In genomic region chr4:81981218-81981617, GRCh38 we compare ENCODE assay signal across 23 cellular contexts.
A peak's percentile ranks its signal among the peaks of the same experiment; 100 is the strongest.
DNase-seq lines count a peak whose midpoint lies in the region; ATAC-seq, FAIRE-seq and TF ChIP-seq lines count a peak whose summit lies in the region.
"Had no signal": no experiment of that assay in that cellular context is flagged by ENCODE, and none has a peak within 500 bp of the region (broad histone marks: within the 10 kb centered on the region; RNA-seq: fewer than 3 reads in every experiment).

No MANE protein-coding gene starts in this region.

- TF ChIP-seq EP300 in HepG2 (IDR thresholded peaks at IDR 0.05; ENCODE audit: low read depth in 2 of 2, low read length in 2 of 2) (no peak), HepG2 (CRISPR knock-in tag; IDR thresholded peaks at IDR 0.05; ENCODE audit: borderline replicate concordance) (no peak)

- no peaks in the 10 kb centered on the region for H3K36me3 ChIP-seq in KMS-11 (ENCODE audit: insufficient read depth)
- no peaks in the 10 kb centered on the region; the same call in 1 of the 2 replicates for H3K36me3 ChIP-seq in OCI-LY7 (ENCODE audit: insufficient read depth, low read length)
- no peaks in the 10 kb centered on the region for H3K36me3 ChIP-seq in HepG2 (replicated peaks in 1 of 2; ENCODE audit: control insufficient read depth in 1 of 2, insufficient read depth in 2 of 2, low read length in 2 of 2)
- H3K36me3 ChIP-seq: BE2C, BLaER1 had no signal

- H3K4me1 ChIP-seq in KMS-11 (ENCODE audit: low read depth, poor library complexity, severe bottlenecking) = peaks cover 96% of the 10 kb centered on the region
- peaks cover 94% of the 10 kb centered on the region for H3K4me1 ChIP-seq in OCI-LY7 (ENCODE audit: insufficient read depth, low read length, poor library complexity, severe bottlenecking)
- H3K4me1 ChIP-seq in HepG2 (ENCODE audit: insufficient read depth, low read length) = no peaks in the 10 kb centered on the region
- H3K4me1 ChIP-seq: BE2C, Caco-2 had no signal

- TF ChIP-seq CTCF in KMS-11 (conservative IDR thresholded peaks at IDR 0.05; ENCODE audit: low read depth, low read length) (no peak), OCI-LY7 (conservative IDR thresholded peaks at IDR 0.05; ENCODE audit: low read length) (no peak), HepG2 (CRISPR knock-in tag; IDR thresholded peaks at IDR 0.05) (no peak)

- no peak overlapping the region for H2AFZ ChIP-seq in KMS-11 (ENCODE audit: low read depth)
- peak overlapping the region; percentile 41; the same call in 1 of the 2 replicates for H2AFZ ChIP-seq in OCI-LY7 (ENCODE audit: low read length)
- H2AFZ ChIP-seq in HepG2 (ENCODE audit: low read length) = no peak overlapping the region

- H3K79me2 ChIP-seq in KMS-11 (ENCODE audit: insufficient read depth, low read depth) (no peaks in the 10 kb centered on the region), OCI-LY7 (ENCODE audit: insufficient read depth, low read depth, low read length) (no peaks in the 10 kb centered on the region), HepG2 (ENCODE audit: insufficient read depth, low read length) (no peaks in the 10 kb centered on the region)

- no peaks in the 10 kb centered on the region for H3K9me2 ChIP-seq in OCI-LY7 (ENCODE audit: insufficient read depth, low read length)

- H3K27ac ChIP-seq in KMS-11 = no peak overlapping the region
- H3K27ac ChIP-seq in OCI-LY7 (ENCODE audit: low read depth, low read length, poor library complexity, severe bottlenecking) = no peak overlapping the region
- H3K27ac ChIP-seq in HepG2 (ENCODE audit: extremely low read length, insufficient read depth, low read length) = no peak overlapping the region
- H3K27ac ChIP-seq: BLaER1 had no signal

- no peak overlapping the region for H3K9ac ChIP-seq in KMS-11
- no peak overlapping the region for H3K9ac ChIP-seq in HepG2 (ENCODE audit: insufficient read depth, low read depth, low read length)
- H3K9ac ChIP-seq: BLaER1 had no signal

- ATAC-seq in HepG2 (peak; percentile 38; the same call in 1 of the 3 replicates), GM19328 (IDR thresholded peaks at IDR 0.05; ENCODE audit: unreplicated experiment) (no peak)

- BruUV-seq in OCI-LY7 (replicated peaks; lab: Mats Ljungman, UMichigan) = no TSS peak
- no TSS peak for BruUV-seq in HepG2 (replicated peaks; lab: Mats Ljungman, UMichigan)

- WGBS in HepG2 (ENCODE audit: low lambda C conversion rate) = 31% methylated on average over 3 of the region's 3 CpGs

- POLR2A ChIA-PET in OCI-LY7 (lab: Charles Lee) (interaction anchor here (1.0 to 3.8 kb wide), 2 partner anchors 9 to 15 kb away, joined by 3 to 25 read pairs; no protein-coding TSS in a partner anchor), HepG2 (lab: Yijun Ruan, JAX) (no interaction called here)

- intact Hi-C loops in OCI-LY7 (cut with micrococcal nuclease; ENCODE audit: unreplicated experiment) = no loop called here
- intact Hi-C loops in HepG2 (cut with micrococcal nuclease; ENCODE audit: unreplicated experiment) = no loop called here

- no peaks in the 10 kb centered on the region for H3K27me3 ChIP-seq in KMS-11 (ENCODE audit: insufficient read depth, low read depth)
- H3K27me3 ChIP-seq in HepG2 (ENCODE audit: control insufficient read depth in 1 of 2, insufficient read depth in 2 of 2, low read length in 2 of 2) = no peaks in the 10 kb centered on the region; a peak in 1 of 5 replicates
- H3K27me3 ChIP-seq: BLaER1 had no signal

- DNase-seq in OCI-LY7 (ENCODE audit: low spot score) = no peak
- no peak for DNase-seq in HepG2 (ENCODE audit: low spot score)
- DNase-seq in RPMI8226 = no peak
- no peak for DNase-seq in frontal cortex (ENCODE audit: low spot score in 2 of 2)
- DNase-seq in NCI-H446 treated with DMSO at 0.1 percent for 48 hours (lab: John Stamatoyannopoulos, UW) = no peak
- DNase-seq: 8988T; ACHN; BE2C; C1 segment of cervical spinal cord; Caco-2; Calu3; CD4-positive, alpha-beta memory T cell; CD4-positive, CD25-positive, alpha-beta regulatory T cell; DMS79 treated with DMSO at 0.1 percent for 48 hours; GF-D8 had no signal

- no peaks in the 10 kb centered on the region for H4K20me1 ChIP-seq in KMS-11 (ENCODE audit: insufficient read depth)
- no peaks in the 10 kb centered on the region for H4K20me1 ChIP-seq in OCI-LY7 (ENCODE audit: insufficient read depth, low read length)
- no peaks in the 10 kb centered on the region for H4K20me1 ChIP-seq in HepG2 (ENCODE audit: insufficient read depth, low read length)
- H4K20me1 ChIP-seq: BLaER1 had no signal

- CTCF ChIA-PET in OCI-LY7 (lab: Charles Lee; ENCODE audit: unreplicated experiment) = no interaction called here
- CTCF ChIA-PET in HepG2 (lab: Yijun Ruan, JAX; ENCODE audit: low intra/inter-chr PET ratio, low total read pairs) = no interaction called here

- TF ChIP-seq RAD21 in HepG2 (CRISPR knock-in tag; IDR thresholded peaks at IDR 0.05) = no peak

- H3K9me3 ChIP-seq in OCI-LY7 (ENCODE audit: low read length) = no peaks in the 10 kb centered on the region
- H3K9me3 ChIP-seq in HepG2 (ENCODE audit: low read length) = no peaks in the 10 kb centered on the region
- H3K9me3 ChIP-seq: BE2C, BLaER1, Caco-2 had no signal

- TF ChIP-seq POLR2A in HepG2 (IDR thresholded peaks at IDR 0.05; ENCODE audit: insufficient read depth in 1 of 2, low read depth in 2 of 2, low read length in 2 of 2) = no peak

- H3K4me2 ChIP-seq in KMS-11 (peak overlapping the region; percentile 73), OCI-LY7 (ENCODE audit: low read length) (no peak overlapping the region), HepG2 (ENCODE audit: low read depth, low read length) (no peak overlapping the region)
- H3K4me2 ChIP-seq: BLaER1 had no signal

- in situ Hi-C loops in HepG2 (cut with HindIII; ENCODE audit: extremely low pct_ligation_motif_present, low pct_unique_long_range_greater_than_20kb) = no loop called here

- H3K4me3 ChIP-seq in KMS-11 (IDR thresholded peaks at IDR 0.05; ENCODE audit: insufficient read depth, low read depth, low read length) (no peak overlapping the region), OCI-LY7 (ENCODE audit: low read depth, low read length, poor library complexity, severe bottlenecking) (no peak overlapping the region), HepG2 (replicated peaks in 1 of 3; ENCODE audit: insufficient read depth in 1 of 3, low read depth in 2 of 3, low read length in 3 of 3) (no peak overlapping the region)
- H3K4me3 ChIP-seq: BLaER1 had no signal

- FAIRE-seq in HepG2 (lab: Jason Lieb, UNC) (no peak), frontal cortex (lab: Jason Lieb, UNC) (no peak)
- FAIRE-seq: A204.1, D721Med, G401.6, GM12891, GM19239 had no signal

TF ChIP-seq in HepG2, 621 proteins besides CTCF, POLR2A, EP300 and RAD21:
- TF ChIP-seq NFE2L2 (IDR thresholded peaks at IDR 0.05; ENCODE audit: low read length) (no peak), CEBPB (IDR thresholded peaks at IDR 0.05; ENCODE audit: borderline replicate concordance, low read depth, low read length) (peak; percentile 31; the same call in 1 of the 2 replicates)
